Comparison of ENCODE assay signal across 1 cellular context in the genomic region with DNA sequence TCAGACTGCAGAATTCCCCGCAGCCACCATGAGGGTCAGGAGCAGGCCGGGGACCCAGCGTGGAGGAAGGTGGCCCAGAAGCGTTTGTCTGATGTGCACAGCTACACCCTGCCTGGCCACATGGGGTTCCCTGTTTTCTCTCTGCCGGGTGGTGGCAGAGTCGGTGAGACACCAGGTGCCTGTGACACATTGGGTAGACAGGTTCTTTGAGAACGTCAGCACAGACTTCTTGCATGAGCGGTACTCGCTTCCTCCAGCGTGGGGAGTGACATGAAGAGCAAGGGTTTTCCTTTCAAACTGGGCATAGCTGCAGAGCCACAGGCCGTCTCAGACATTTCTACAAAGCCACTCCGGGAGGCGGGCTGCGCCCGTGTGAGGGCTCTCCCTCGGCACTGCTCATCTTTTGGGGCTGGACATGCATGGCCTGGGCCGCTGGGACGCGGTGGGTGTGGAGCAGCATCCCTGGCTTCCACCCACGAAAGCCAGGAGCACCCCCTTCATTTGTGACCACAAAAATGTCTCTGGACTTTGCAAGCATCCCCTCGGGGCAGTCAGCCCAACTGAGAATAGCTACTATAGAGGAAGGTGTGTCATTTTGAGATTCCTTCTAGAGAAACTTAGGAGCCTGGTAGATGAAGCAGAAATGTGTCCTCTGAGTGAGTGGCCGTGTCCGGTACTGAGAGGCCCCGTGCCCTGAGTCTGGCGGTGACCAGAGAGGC.
TF ChIP-seq lines count a peak whose summit lies in the region.

No MANE protein-coding gene starts in this region.

TF ChIP-seq in H1, 55 proteins besides CTCF, POLR2A, EP300 and RAD21:
- TF ChIP-seq RNF2 (IDR thresholded peaks at IDR 0.05; ENCODE audit: borderline replicate concordance, low read depth, low read length, missing control alignments, poor library complexity, severe bottlenecking) (no peak), KDM5A (IDR thresholded peaks at IDR 0.05; ENCODE audit: low read length) (no peak), HDAC6 (IDR thresholded peaks at IDR 0.05; ENCODE audit: low read depth, low read length) (no peak), SP4 (IDR thresholded peaks at IDR 0.05; ENCODE audit: low read length) (no peak), KDM1A (IDR thresholded peaks at IDR 0.05; ENCODE audit: borderline replicate concordance, low read length) (no peak), SAP30 (IDR thresholded peaks at IDR 0.05; ENCODE audit: insufficient read depth, insufficient replicate concordance, low read length) (no peak), MAX (IDR thresholded peaks at IDR 0.05) (no peak), NRF1 (IDR thresholded peaks at IDR 0.05; ENCODE audit: low read depth, low read length) (no peak), NANOG (IDR thresholded peaks at IDR 0.05; ENCODE audit: insufficient read depth, low read depth, low read length, poor library complexity, severe bottlenecking) (no peak), PHF8 (conservative IDR thresholded peaks at IDR 0.05; ENCODE audit: low read depth, low read length) (no peak), TBP (IDR thresholded peaks at IDR 0.05; ENCODE audit: low read depth, low read length) (no peak), FOSL1 (IDR thresholded peaks at IDR 0.05; ENCODE audit: insufficient read depth, low read depth, low read length) (no peak), BRCA1 (IDR thresholded peaks at IDR 0.05; ENCODE audit: low read depth, low read length) (no peak), RFX5 (IDR thresholded peaks at IDR 0.05; ENCODE audit: borderline replicate concordance, low read depth, low read length) (no peak), CBX8 (IDR thresholded peaks at IDR 0.05; ENCODE audit: borderline replicate concordance, low read depth, low read length) (no peak), BACH1 (IDR thresholded peaks at IDR 0.05; ENCODE audit: low read length) (no peak), BCL11A (IDR thresholded peaks at IDR 0.05; ENCODE audit: low read depth in 2 of 2, low read length in 2 of 2) (no peak), CREB1 (IDR thresholded peaks at IDR 0.05) (no peak), POLR2AphosphoS5 (IDR thresholded peaks at IDR 0.05; ENCODE audit: low read depth, low read length) (no peak)
- TF ChIP-seq, protein P1, sequence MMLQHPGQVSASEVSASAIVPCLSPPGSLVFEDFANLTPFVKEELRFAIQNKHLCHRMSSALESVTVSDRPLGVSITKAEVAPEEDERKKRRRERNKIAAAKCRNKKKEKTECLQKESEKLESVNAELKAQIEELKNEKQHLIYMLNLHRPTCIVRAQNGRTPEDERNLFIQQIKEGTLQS (IDR thresholded peaks at IDR 0.05; ENCODE audit: insufficient read depth, low read depth, low read length): no peak
